In genomic region chr16:49492090-49492801, GRCh38 we compare ENCODE assay signal across 8 cellular contexts.
DNase-seq lines count a peak whose midpoint lies in the region; ATAC-seq, FAIRE-seq and TF ChIP-seq lines count a peak whose summit lies in the region.

No MANE protein-coding gene starts in this region.

- ATAC-seq in GM23338 = peak; percentile 87
- peak; percentile 95 for ATAC-seq in K562
- ATAC-seq in HG02884 (IDR thresholded peaks at IDR 0.05; ENCODE audit: unreplicated experiment) = no peak

- no peak for TF ChIP-seq EP300 in K562 (IDR thresholded peaks at IDR 0.05; ENCODE audit: low read length)

- H3K9me3 Mint-ChIP-seq in Calu3 (ENCODE audit: low read depth, unreplicated experiment) (no peaks in the 10 kb centered on the region), GM23338 (no peaks in the 10 kb centered on the region)

- intact Hi-C loops in Calu3 (cut with micrococcal nuclease; ENCODE audit: unreplicated experiment) = no loop called here
- intact Hi-C loops in OCI-LY7 (cut with micrococcal nuclease; ENCODE audit: unreplicated experiment) = loop anchor here (10.0 kb wide), 1 partner anchor 103 kb away; no protein-coding TSS in a partner anchor
- intact Hi-C loops in K562 (cut with micrococcal nuclease) = no loop called here

- WGBS in K562 (ENCODE audit: insufficient coverage, low coverage, missing lambda C conversion rate) = 7% methylated on average over 28 of the region's 51 CpGs

- H3K79me2 ChIP-seq in GM23338 (replicated peaks; ENCODE audit: insufficient read depth) (no peaks in the 10 kb centered on the region), OCI-LY7 (ENCODE audit: insufficient read depth, low read depth, low read length) (no peaks in the 10 kb centered on the region), K562 (ENCODE audit: control insufficient read depth, insufficient read depth, low read length) (no peaks in the 10 kb centered on the region), keratinocyte (ENCODE audit: control insufficient read depth, insufficient read depth, low read length) (no peaks in the 10 kb centered on the region)

- dilution Hi-C loops in keratinocyte (cut with MboI; ENCODE audit: extremely low pct_ligation_motif_present, low sequenced_read_pairs) = no loop called here

- H3K9me1 ChIP-seq in K562 (ENCODE audit: control insufficient read depth, insufficient read depth, low read length) (no peaks in the 10 kb centered on the region), keratinocyte (ENCODE audit: control insufficient read depth, extremely low read depth, insufficient read depth, low read length) (no peaks in the 10 kb centered on the region)

- no peak for TF ChIP-seq POLR2A in K562 (conservative IDR thresholded peaks at IDR 0.05)

- FAIRE-seq in K562 (lab: Jason Lieb, UNC) (no peak), keratinocyte (lab: Jason Lieb, UNC) (no peak)

- H3K4me3 ChIP-seq in GM23338 (peak overlapping the region; percentile 44), OCI-LY7 (ENCODE audit: low read depth, low read length, poor library complexity, severe bottlenecking) (peak overlapping the region; percentile 26), K562 (no peak overlapping the region), keratinocyte (ENCODE audit: control insufficient read depth in 2 of 3, extremely low read depth in 1 of 3, insufficient read depth in 2 of 3, low read depth in 1 of 3, low read length in 3 of 3) (no peak overlapping the region)

- DNase-seq in Calu3 = peak; percentile 40
- peak; percentile 78 for DNase-seq in GM23338 (ENCODE audit: low spot score)
- peak; percentile 70 for DNase-seq in OCI-LY7 (ENCODE audit: low spot score)
- DNase-seq in K562 (ENCODE audit: extremely low read depth in 1 of 4, low spot score in 3 of 4) = peak; percentile 38 to 87 (median 80)
- no peak for DNase-seq in keratinocyte (ENCODE audit: low read depth, low spot score)
- peak; percentile 44 for DNase-seq in stimulated activated CD4-positive, alpha-beta T cell treated with anti-CD3 and anti-CD28 coated beads, Interleukin-4, amount 100 ng/mL, for 1 hour
- DNase-seq in NCI-H187 treated with DMSO at 0.1 percent for 48 hours (lab: John Stamatoyannopoulos, UW) = no peak

- in situ Hi-C loops in K562 (cut with MboI) = no loop called here

- TF ChIP-seq CTCF in Calu3 (IDR thresholded peaks at IDR 0.05; ENCODE audit: unreplicated experiment) = peak; percentile 89
- TF ChIP-seq CTCF in GM23338 (conservative IDR thresholded peaks at IDR 0.05; ENCODE audit: low read depth in 2 of 2) = peak; percentile 83 to 84
- peak; percentile 91 for TF ChIP-seq CTCF in OCI-LY7 (conservative IDR thresholded peaks at IDR 0.05; ENCODE audit: low read length)
- TF ChIP-seq CTCF in K562 (IDR thresholded peaks at IDR 0.05 in 2 of 3, conservative IDR thresholded peaks at IDR 0.05 in 1 of 3; ENCODE audit: insufficient read depth in 2 of 3, low read depth in 1 of 3, low read length in 3 of 3) = peak; percentile 65 to 81 (median 81)
- TF ChIP-seq CTCF in keratinocyte (optimal IDR thresholded peaks at IDR 0.05 in 1 of 3, IDR thresholded peaks at IDR 0.05 in 1 of 3, conservative IDR thresholded peaks at IDR 0.05 in 1 of 3; ENCODE audit: extremely low read depth in 1 of 3, insufficient read depth in 2 of 3, low read length in 3 of 3) = peak; percentile 45 to 80 (median 70)

- H3K27ac ChIP-seq in GM23338 (ENCODE audit: low read depth) (peak overlapping the region; percentile 74; the same call in 1 of the 2 replicates), OCI-LY7 (ENCODE audit: low read depth, low read length, poor library complexity, severe bottlenecking) (no peak overlapping the region), K562 (ENCODE audit: extremely low read depth, low read depth, low read length) (no peak overlapping the region), keratinocyte (ENCODE audit: control insufficient read depth, insufficient read depth, low read length) (no peak overlapping the region)

- H3K9me2 ChIP-seq in GM23338 (ENCODE audit: insufficient read depth) (no peaks in the 10 kb centered on the region), OCI-LY7 (ENCODE audit: insufficient read depth, low read length) (no peaks in the 10 kb centered on the region)

- H3K27me3 ChIP-seq in GM23338 (ENCODE audit: insufficient read depth) = no peaks in the 10 kb centered on the region
- peaks cover 8 to 38% of the 10 kb centered on the region in 2 experiments; a peak in 4 of 5 replicates for H3K27me3 ChIP-seq in K562 (ENCODE audit: control insufficient read depth in 2 of 2, insufficient read depth in 2 of 2, low read length in 2 of 2)
- peaks cover 19% of the 10 kb centered on the region for H3K27me3 ChIP-seq in keratinocyte (ENCODE audit: control insufficient read depth, extremely low read depth, insufficient read depth, low read length)

- peak overlapping the region; percentile 99 for H2AFZ ChIP-seq in GM23338
- peak overlapping the region; percentile 95 for H2AFZ ChIP-seq in OCI-LY7 (ENCODE audit: low read length)
- H2AFZ ChIP-seq in K562 (ENCODE audit: low read depth, low read length) = no peak overlapping the region
- H2AFZ ChIP-seq in keratinocyte (ENCODE audit: control insufficient read depth, low read length) = no peak overlapping the region

- POLR2A ChIA-PET in OCI-LY7 (lab: Charles Lee) (no interaction called here), K562 (lab: Yijun Ruan, JAX) (no interaction called here)

- H3K36me3 ChIP-seq in GM23338 (ENCODE audit: insufficient read depth) (no peaks in the 10 kb centered on the region), OCI-LY7 (ENCODE audit: insufficient read depth, low read length) (no peaks in the 10 kb centered on the region), K562 (ENCODE audit: control insufficient read depth, insufficient read depth, low read length) (no peaks in the 10 kb centered on the region), keratinocyte (ENCODE audit: control insufficient read depth in 2 of 2, extremely low read depth in 1 of 2, insufficient read depth in 2 of 2, low read length in 2 of 2) (no peaks in the 10 kb centered on the region)

- CTCF ChIA-PET in Calu3 (lab: Charles Lee) (no interaction called here), OCI-LY7 (lab: Charles Lee; ENCODE audit: unreplicated experiment) (interaction anchor here (0.5 to 0.6 kb wide), 3 partner anchors 13 to 127 kb away, joined by 3 to 6 read pairs (median 3); no protein-coding TSS in a partner anchor), K562 (lab: Yijun Ruan, JAX; ENCODE audit: low intra/inter-chr PET ratio) (interaction anchor here (0.6 to 0.8 kb wide), 4 partner anchors 101 to 457 kb away, joined by 3 to 6 read pairs (median 5); no protein-coding TSS in a partner anchor)

- H3K27me3 Mint-ChIP-seq in Calu3 (ENCODE audit: unreplicated experiment) (peaks cover 92% of the 10 kb centered on the region), GM23338 (ENCODE audit: insufficient read depth, low read depth, poor library complexity) (peaks cover 21% of the 10 kb centered on the region)

- no peak overlapping the region for H3K27ac Mint-ChIP-seq in Calu3 (ENCODE audit: unreplicated experiment)
- H3K27ac Mint-ChIP-seq in GM23338 = peak overlapping the region; percentile 67; the same call in 1 of the 2 replicates

- TF ChIP-seq RAD21 in K562 (CRISPR knock-in tag; conservative IDR thresholded peaks at IDR 0.05 in 1 of 2, IDR thresholded peaks at IDR 0.05 in 1 of 2) = peak in 1 of 2 experiments; percentile 50; a peak in 2 of 4 replicates

- H4K20me1 ChIP-seq in GM23338 (replicated peaks; ENCODE audit: insufficient read depth) = no peaks in the 10 kb centered on the region
- no peaks in the 10 kb centered on the region for H4K20me1 ChIP-seq in OCI-LY7 (ENCODE audit: insufficient read depth, low read length)
- 0 out of 2 replicates have a peak, but pooled peaks cover 4% of the 10 kb centered on the region for H4K20me1 ChIP-seq in K562 (replicated peaks; ENCODE audit: control insufficient read depth, insufficient read depth, low read length)
- H4K20me1 ChIP-seq in keratinocyte (ENCODE audit: control insufficient read depth, extremely low read depth, insufficient read depth, low read length) = no peaks in the 10 kb centered on the region

- no peaks in the 10 kb centered on the region for H3F3A ChIP-seq in GM23338 (replicated peaks; ENCODE audit: low read depth)

- H3K4me2 ChIP-seq in GM23338 (peak overlapping the region; percentile 73), OCI-LY7 (ENCODE audit: low read length) (peak overlapping the region; percentile 60), K562 (ENCODE audit: insufficient read depth, low read length) (no peak overlapping the region), keratinocyte (ENCODE audit: control insufficient read depth, extremely low read depth, insufficient read depth, low read depth, low read length) (peak overlapping the region; percentile 25)

- H3K4me3 Mint-ChIP-seq in Calu3 (ENCODE audit: low read depth, unreplicated experiment) (no peak overlapping the region), GM23338 (peak overlapping the region; percentile 44; the same call in 2 of the 3 replicates)

- H3K4me1 ChIP-seq in GM23338 (ENCODE audit: insufficient read depth) = peaks cover 13% of the 10 kb centered on the region
- peaks cover 42% of the 10 kb centered on the region for H3K4me1 ChIP-seq in OCI-LY7 (ENCODE audit: insufficient read depth, low read length, poor library complexity, severe bottlenecking)
- H3K4me1 ChIP-seq in K562 (replicated peaks in 1 of 2; ENCODE audit: control insufficient read depth in 2 of 2, insufficient read depth in 2 of 2, low read length in 2 of 2) = peaks cover 0 to 14% of the 10 kb centered on the region in 2 experiments; a peak in 1 of 5 replicates
- no peaks in the 10 kb centered on the region for H3K4me1 ChIP-seq in keratinocyte (ENCODE audit: control insufficient read depth, extremely low read depth, insufficient read depth, low read length)

- no TSS peak for BruUV-seq in Calu3 (replicated peaks; lab: Mats Ljungman, UMichigan)
- no TSS peak for BruUV-seq in OCI-LY7 (replicated peaks; lab: Mats Ljungman, UMichigan)
- BruUV-seq in K562 (replicated peaks; lab: Mats Ljungman, UMichigan) = no TSS peak

- H3K9ac ChIP-seq in K562 (ENCODE audit: insufficient read depth in 1 of 2, low read depth in 2 of 2, low read length in 2 of 2) = no peak overlapping the region
- no peak overlapping the region for H3K9ac ChIP-seq in keratinocyte (ENCODE audit: control insufficient read depth, extremely low read depth, insufficient read depth, low read length)

- H3K9me3 ChIP-seq in OCI-LY7 (ENCODE audit: low read length) (no peaks in the 10 kb centered on the region), K562 (replicated peaks; ENCODE audit: control insufficient read depth, insufficient read depth, low read depth, low read length) (no peaks in the 10 kb centered on the region), keratinocyte (ENCODE audit: control insufficient read depth, low read depth, low read length) (no peaks in the 10 kb centered on the region)

- no peaks in the 10 kb centered on the region for H3K4me1 Mint-ChIP-seq in Calu3 (ENCODE audit: low read depth, unreplicated experiment)
- peaks cover 13% of the 10 kb centered on the region for H3K4me1 Mint-ChIP-seq in GM23338

- peaks cover 5% of the 10 kb centered on the region for H3K36me3 Mint-ChIP-seq in Calu3 (ENCODE audit: insufficient read depth, unreplicated experiment)
- H3K36me3 Mint-ChIP-seq in GM23338 (ENCODE audit: low read depth) = no peaks in the 10 kb centered on the region; the same call in 2 of the 3 replicates

TF ChIP-seq in GM23338, 12 proteins besides CTCF, POLR2A, EP300 and RAD21 (continues in another document):
- no peak for TF ChIP-seq JUNB (IDR thresholded peaks at IDR 0.05; ENCODE audit: unreplicated experiment)

Comparison
In these comparisons a context has a peak if more than half of its experiments do, and no peak if none do; other contexts are left out.
1. DNase-seq: peak in Calu3 (single experiment), GM23338 (single experiment), OCI-LY7 (single experiment), K562 (4 of 4) and stimulated activated CD4-positive, alpha-beta T cell treated with anti-CD3 and anti-CD28 coated beads, Interleukin-4, amount 100 ng/mL, for 1 hour (single experiment); none in keratinocyte (single experiment) and NCI-H187 treated with DMSO at 0.1 percent for 48 hours (single experiment).
2. H2AFZ ChIP-seq: peak in GM23338 (single experiment) and OCI-LY7 (single experiment); none in K562 (single experiment) and keratinocyte (single experiment).
3. H3K4me3 ChIP-seq: peak in GM23338 (single experiment) and OCI-LY7 (single experiment); none in K562 (single experiment) and keratinocyte (0 of 3).
4. Peak in every context shown above with its lines, with median percentiles within 50 percentile points of each other: CTCF ChIP-seq.